ENCODE assay signal across 17 cellular contexts in the genomic region with DNA sequence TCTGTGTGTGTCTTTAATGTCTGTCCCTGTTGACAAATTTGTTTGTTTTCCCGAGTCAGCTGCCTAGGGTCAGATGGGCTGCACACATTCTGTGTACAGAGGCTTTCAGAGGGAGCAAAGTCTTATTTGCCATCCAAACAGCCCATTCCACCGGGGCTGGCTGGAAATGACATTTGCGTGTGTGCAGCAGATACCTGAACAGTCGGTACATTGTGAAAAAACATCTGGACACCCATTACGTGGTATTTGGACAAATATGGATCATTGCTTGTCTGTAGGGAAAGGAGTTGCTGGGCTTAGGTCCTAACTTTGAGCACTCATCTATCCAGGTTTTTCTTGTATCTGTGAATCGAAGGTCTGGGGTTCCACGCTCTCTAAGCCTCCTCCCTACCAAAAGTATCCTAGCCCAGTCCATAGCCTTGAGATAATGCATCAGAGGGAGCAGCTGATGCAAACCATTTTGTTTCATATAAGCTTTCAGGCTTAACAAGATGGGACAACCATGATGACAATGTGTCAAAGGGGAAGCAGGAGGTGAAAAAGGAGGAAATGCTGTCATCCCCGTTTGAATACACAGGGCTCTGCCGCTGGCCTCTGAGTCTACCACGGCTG. TPM values are rescaled to one million over a fixed set of nuclear protein-coding genes. Genes with fewer than 3 reads are reported as not detected.
A peak's percentile ranks its signal among the peaks of the same experiment; 100 is the strongest.
DNase-seq lines count a peak whose midpoint lies in the region; FAIRE-seq and TF ChIP-seq lines count a peak whose summit lies in the region.
"Had no signal": no experiment of that assay in that cellular context is flagged by ENCODE, and none has a peak within 500 bp of the region (broad histone marks: within the 10 kb centered on the region; RNA-seq: fewer than 3 reads in every experiment).

No MANE protein-coding gene starts in this region.

- no peak for FAIRE-seq in frontal cortex (lab: Jason Lieb, UNC)
- FAIRE-seq: HTR-8/SVneo had no signal

- H4K91ac ChIP-seq in neuronal stem cell (ENCODE audit: low read depth, low read length, poor library complexity): no peak overlapping the region

- TF ChIP-seq CTCF in Caco-2 (IDR thresholded peaks at IDR 0.05; ENCODE audit: insufficient read depth in 1 of 2, low read depth in 1 of 2, low read length in 1 of 2, severe bottlenecking in 1 of 2, unreplicated experiment in 1 of 2): no peak

- no peaks in the 10 kb centered on the region for H3K9me3 Mint-ChIP-seq in Caco-2 (ENCODE audit: unreplicated experiment)
- peaks cover 5% of the 10 kb centered on the region for H3K9me3 Mint-ChIP-seq in activated CD4-positive, alpha-beta memory T cell treated with anti-CD3 and anti-CD28 coated beads, Interleukin-2, amount 10 ng/mL, durations not matched to agents 7 days and 5 days

- H2AFZ ChIP-seq in neuronal stem cell (ENCODE audit: low read length): peak overlapping the region; percentile 38

- DNase-seq in Caco-2 (peak; percentile 90), MV-4-11 (lab: John Stamatoyannopoulos, UW) (peak; percentile 16), neuronal stem cell (ENCODE audit: low spot score) (no peak), frontal cortex (ENCODE audit: low spot score in 2 of 2) (no peak), NCI-H187 treated with DMSO at 0.1 percent for 48 hours (lab: John Stamatoyannopoulos, UW) (no peak), UCSD-AML1 (lab: John Stamatoyannopoulos, UW; ENCODE audit: unreplicated experiment) (no peak)
- no peak for DNase-seq in activated CD4-positive, alpha-beta memory T cell treated with anti-CD3 and anti-CD28 coated beads, Interleukin-2, amount 10 ng/mL, durations not matched to agents 7 days and 5 days
- DNase-seq: AML-193, DND-41, GF-D8, GOT3, KBM-7, NCI-H1105, NCI-H1930, NCI-H524 had no signal

- intact Hi-C loops in Caco-2 (cut with micrococcal nuclease; ENCODE audit: unreplicated experiment): loop anchor here (1.0 to 2.0 kb wide), 3 partner anchors 22 to 38 kb away; partner anchors contain the start of gene CMTM8

- H2BK5ac ChIP-seq in neuronal stem cell (ENCODE audit: low read length): no peak overlapping the region

- BruUV-seq in Caco-2 (replicated peaks; lab: Mats Ljungman, UMichigan): no TSS peak

- H3K9ac ChIP-seq in endocrine pancreas (ENCODE audit: control insufficient read depth, insufficient read depth, low read length): no peak overlapping the region
- no peak overlapping the region for H3K9ac ChIP-seq in neuronal stem cell (ENCODE audit: low read depth, low read length, poor library complexity)

- H3K23ac ChIP-seq in neuronal stem cell (ENCODE audit: low read depth, low read length, poor library complexity): no peak overlapping the region

- no peak overlapping the region for H2BK120ac ChIP-seq in neuronal stem cell (ENCODE audit: low read depth, low read length)

- POLR2A ChIA-PET in Caco-2 (lab: Charles Lee): no interaction called here
- POLR2A ChIA-PET in activated CD4-positive, alpha-beta memory T cell treated with anti-CD3 and anti-CD28 coated beads, Interleukin-2, amount 10 ng/mL, durations not matched to agents 7 days and 5 days (lab: Charles Lee): no interaction called here

- H3K4me3 ChIP-seq in Caco-2 (ENCODE audit: low read depth, low read length) (no peak overlapping the region), endocrine pancreas (ENCODE audit: control insufficient read depth, insufficient read depth, low read length) (peak overlapping the region; percentile 11), neuronal stem cell (ENCODE audit: low read length in 2 of 2) (no peak overlapping the region)

- H3K27me3 ChIP-seq in Caco-2 (replicated peaks; ENCODE audit: control insufficient read depth, insufficient read depth, low read length) (no peaks in the 10 kb centered on the region), endocrine pancreas (ENCODE audit: control insufficient read depth, insufficient read depth, low read length) (no peaks in the 10 kb centered on the region), neuronal stem cell (ENCODE audit: control insufficient read depth in 3 of 3, insufficient read depth in 3 of 3, low read depth in 1 of 3, low read length in 3 of 3) (peaks cover 0 to 2% (median 0%) of the 10 kb centered on the region in 3 experiments)

- H3K27ac Mint-ChIP-seq in Caco-2 (ENCODE audit: unreplicated experiment): peak overlapping the region; percentile 91
- H3K27ac Mint-ChIP-seq in activated CD4-positive, alpha-beta memory T cell treated with anti-CD3 and anti-CD28 coated beads, Interleukin-2, amount 10 ng/mL, durations not matched to agents 7 days and 5 days: no peak overlapping the region

- H3K4me1 ChIP-seq in Caco-2: peaks cover 28% of the 10 kb centered on the region
- peaks cover 12% of the 10 kb centered on the region for H3K4me1 ChIP-seq in endocrine pancreas (ENCODE audit: control insufficient read depth, insufficient read depth, low read length)
- no peaks in the 10 kb centered on the region for H3K4me1 ChIP-seq in neuronal stem cell (ENCODE audit: control insufficient read depth in 2 of 2, insufficient read depth in 1 of 2, low read depth in 1 of 2, low read length in 2 of 2)

- no peaks in the 10 kb centered on the region for H3K27me3 Mint-ChIP-seq in Caco-2 (ENCODE audit: insufficient read depth, unreplicated experiment)
- peaks cover 3% of the 10 kb centered on the region for H3K27me3 Mint-ChIP-seq in activated CD4-positive, alpha-beta memory T cell treated with anti-CD3 and anti-CD28 coated beads, Interleukin-2, amount 10 ng/mL, durations not matched to agents 7 days and 5 days

- H3K9me3 ChIP-seq in Caco-2: no peaks in the 10 kb centered on the region
- no peaks in the 10 kb centered on the region for H3K9me3 ChIP-seq in endocrine pancreas (ENCODE audit: control insufficient read depth, low read length)
- no peaks in the 10 kb centered on the region for H3K9me3 ChIP-seq in neuronal stem cell (replicated peaks in 1 of 2; ENCODE audit: control insufficient read depth in 2 of 2, insufficient read depth in 1 of 2, low read depth in 1 of 2, low read length in 2 of 2)

- peak overlapping the region; percentile 71 for H3K4me3 Mint-ChIP-seq in Caco-2 (ENCODE audit: unreplicated experiment)
- H3K4me3 Mint-ChIP-seq in activated CD4-positive, alpha-beta memory T cell treated with anti-CD3 and anti-CD28 coated beads, Interleukin-2, amount 10 ng/mL, durations not matched to agents 7 days and 5 days: no peak overlapping the region

- H3K18ac ChIP-seq in neuronal stem cell (ENCODE audit: low read length): no peak overlapping the region

- no peaks in the 10 kb centered on the region for H3K79me1 ChIP-seq in neuronal stem cell (ENCODE audit: low read depth, low read length)

- WGBS in neuronal stem cell (ENCODE audit: extremely low coverage in 2 of 2, insufficient read length in 2 of 2, insufficient replicate concordance in 1 of 2), 2 donors: no CpG with 5 or more reads among the region's 10 CpGs

- H4K8ac ChIP-seq in neuronal stem cell (ENCODE audit: low read depth, low read length): no peak overlapping the region

- H3K36me3 Mint-ChIP-seq in Caco-2 (ENCODE audit: insufficient read depth, unreplicated experiment): no peaks in the 10 kb centered on the region
- H3K36me3 Mint-ChIP-seq in activated CD4-positive, alpha-beta memory T cell treated with anti-CD3 and anti-CD28 coated beads, Interleukin-2, amount 10 ng/mL, durations not matched to agents 7 days and 5 days (ENCODE audit: low read depth): no peaks in the 10 kb centered on the region

- CTCF ChIA-PET in Caco-2 (lab: Charles Lee): interaction anchor here (1.3 kb wide), 1 partner anchor 30 kb away, joined by 3 read pairs; no protein-coding TSS in a partner anchor
- CTCF ChIA-PET in activated CD4-positive, alpha-beta memory T cell treated with anti-CD3 and anti-CD28 coated beads, Interleukin-2, amount 10 ng/mL, durations not matched to agents 7 days and 5 days (lab: Charles Lee): interaction anchor here (0.9 kb wide), 1 partner anchor 24 kb away, joined by 3 read pairs; no protein-coding TSS in a partner anchor

- H3K14ac ChIP-seq in neuronal stem cell (ENCODE audit: low read length): no peak overlapping the region

- H3K36me3 ChIP-seq in Caco-2 (ENCODE audit: control insufficient read depth, insufficient read depth, low read length) (no peaks in the 10 kb centered on the region), endocrine pancreas (ENCODE audit: control insufficient read depth, insufficient read depth, low read length) (no peaks in the 10 kb centered on the region), neuronal stem cell (replicated peaks in 1 of 2; ENCODE audit: control insufficient read depth in 2 of 2, insufficient read depth in 2 of 2, low read length in 2 of 2) (no peaks in the 10 kb centered on the region)

- peaks cover 7% of the 10 kb centered on the region for H3K4me1 Mint-ChIP-seq in Caco-2 (ENCODE audit: low read depth, unreplicated experiment)
- no peaks in the 10 kb centered on the region for H3K4me1 Mint-ChIP-seq in activated CD4-positive, alpha-beta memory T cell treated with anti-CD3 and anti-CD28 coated beads, Interleukin-2, amount 10 ng/mL, durations not matched to agents 7 days and 5 days

- H3K27ac ChIP-seq in neuronal stem cell (replicated peaks; ENCODE audit: low read length): no peak overlapping the region

- no peak overlapping the region for H2BK15ac ChIP-seq in neuronal stem cell (ENCODE audit: low read length)

- H3K4me2 ChIP-seq in neuronal stem cell (ENCODE audit: insufficient read depth, low read length, poor library complexity, severe bottlenecking): no peak overlapping the region

- H2AK5ac ChIP-seq in neuronal stem cell (ENCODE audit: low read depth, low read length): no peak overlapping the region

- no peak overlapping the region for H2BK12ac ChIP-seq in neuronal stem cell (ENCODE audit: low read length)

- H3K4ac ChIP-seq in neuronal stem cell (ENCODE audit: low read length): no peak overlapping the region

RNA-seq across cellular contexts. Expression of gene CMTM8, which starts 22.2 kb away (rescaled TPM):
- total RNA-seq in Caco-2 (2022) (28.2 and 28.5 TPM in 2 replicates), frontal cortex (0.41 TPM)
- polyA plus RNA-seq in neuronal stem cell (2013, experiment 1 of 2): 16.9 TPM
- 17.6 TPM for polyA plus RNA-seq in neuronal stem cell (2013, experiment 2 of 2)
- 1 to 10 TPM; 5.7 to 6.2 TPM for total RNA-seq in activated CD4-positive, alpha-beta memory T cell treated with anti-CD3 and anti-CD28 coated beads, Interleukin-2, amount 10 ng/mL, durations not matched to agents 7 days and 5 days

Comparison
In these comparisons a context has a peak if more than half of its experiments do, and no peak if none do; other contexts are left out.
1. DNase-seq: peak in Caco-2 (2 of 2) and MV-4-11 (single experiment); none in neuronal stem cell (single experiment), frontal cortex (0 of 2), NCI-H187 treated with DMSO at 0.1 percent for 48 hours (single experiment), activated CD4-positive, alpha-beta memory T cell treated with anti-CD3 and anti-CD28 coated beads, Interleukin-2, amount 10 ng/mL, durations not matched to agents 7 days and 5 days (single experiment) and UCSD-AML1 (single experiment).